ENCODE assay signal across 15 cellular contexts in genomic region chr1:74010206-74010605, GRCh38.
DNase-seq lines count a peak whose midpoint lies in the region; ATAC-seq and TF ChIP-seq lines count a peak whose summit lies in the region.
"Had no signal": no experiment of that assay in that cellular context is flagged by ENCODE, and none has a peak within 500 bp of the region (broad histone marks: within the 10 kb centered on the region; RNA-seq: fewer than 3 reads in every experiment).

No MANE protein-coding gene starts in this region.

- H2BK5ac ChIP-seq in mesenchymal stem cell (ENCODE audit: low read depth, low read length, poor library complexity, severe bottlenecking): no peak overlapping the region

- no peaks in the 10 kb centered on the region for H3K36me3 Mint-ChIP-seq in stimulated activated naive CD8-positive, alpha-beta T cell treated with anti-CD3 and anti-CD28 coated beads, Interleukin-15, Interleukin-2, amounts not matched to agents 100 ng/mL and 50 ng/mL, for 24 hours (ENCODE audit: low read depth)
- no peaks in the 10 kb centered on the region for H3K36me3 Mint-ChIP-seq in activated CD8-positive, alpha-beta T cell treated with anti-CD3 and anti-CD28 coated beads for 36 hours (ENCODE audit: low read depth)
- H3K36me3 Mint-ChIP-seq: type B pancreatic cell had no signal

- DNase-seq in stimulated activated naive CD8-positive, alpha-beta T cell treated with anti-CD3 and anti-CD28 coated beads, Interleukin-15, Interleukin-2, amounts not matched to agents 100 U/mL and 50 U/mL, for 24 hours: no peak
- DNase-seq in NCI-H2029 treated with DMSO at 0.1 percent for 48 hours (lab: John Stamatoyannopoulos, UW) (peak; percentile 75), upper lobe of right lung (no peak), mesenchymal stem cell (no peak), Karpas-422 (no peak)
- DNase-seq in activated CD8-positive, alpha-beta T cell treated with anti-CD3 and anti-CD28 coated beads for 36 hours: peak; percentile 1
- DNase-seq: activated gamma-delta T cell treated with Interleukin-2 at 50 U/mL for 16 hours, kidney, NCI-H1105, nephron progenitor cell had no signal

- CTCF ChIA-PET in activated CD8-positive, alpha-beta T cell treated with anti-CD3 and anti-CD28 coated beads for 36 hours (lab: Charles Lee): no interaction called here

- no peak overlapping the region for H3K14ac ChIP-seq in mesenchymal stem cell (ENCODE audit: low read length in 2 of 2)

- H3K4me3 ChIP-seq in upper lobe of right lung (no peak overlapping the region), mesenchymal stem cell (ENCODE audit: insufficient read depth in 1 of 2, low read depth in 1 of 2, low read length in 2 of 2) (no peak overlapping the region), Karpas-422 (ENCODE audit: low read length) (no peak overlapping the region)
- H3K4me3 ChIP-seq: skin epidermis had no signal

- H3K79me2 ChIP-seq in Karpas-422 (ENCODE audit: low read length): no peaks in the 10 kb centered on the region

- H3K9me3 ChIP-seq in upper lobe of right lung: no peaks in the 10 kb centered on the region
- no peaks in the 10 kb centered on the region for H3K9me3 ChIP-seq in mesenchymal stem cell (ENCODE audit: control insufficient read depth, low read length)
- H3K9me3 ChIP-seq in Karpas-422 (ENCODE audit: low read length): no peaks in the 10 kb centered on the region
- H3K9me3 ChIP-seq: Caco-2 had no signal

- POLR2A ChIA-PET in activated CD8-positive, alpha-beta T cell treated with anti-CD3 and anti-CD28 coated beads for 36 hours (lab: Charles Lee): no interaction called here

- no peaks in the 10 kb centered on the region for H3K9me3 Mint-ChIP-seq in stimulated activated naive CD8-positive, alpha-beta T cell treated with anti-CD3 and anti-CD28 coated beads, Interleukin-15, Interleukin-2, amounts not matched to agents 100 ng/mL and 50 ng/mL, for 24 hours
- H3K9me3 Mint-ChIP-seq in activated CD8-positive, alpha-beta T cell treated with anti-CD3 and anti-CD28 coated beads for 36 hours: no peaks in the 10 kb centered on the region

- H4K91ac ChIP-seq in mesenchymal stem cell (ENCODE audit: low read length): no peak overlapping the region

- intact Hi-C loops in activated CD8-positive, alpha-beta T cell treated with anti-CD3 and anti-CD28 coated beads for 36 hours (cut with micrococcal nuclease): no loop called here
- intact Hi-C loops in upper lobe of right lung (cut with DNase I): no loop called here

- no peak overlapping the region for H2AFZ ChIP-seq in mesenchymal stem cell (ENCODE audit: low read depth, low read length)
- no peak overlapping the region for H2AFZ ChIP-seq in Karpas-422 (ENCODE audit: low read length)

- no peak overlapping the region for H3K4ac ChIP-seq in mesenchymal stem cell (ENCODE audit: low read depth in 1 of 2, low read length in 2 of 2)

- H3K27me3 Mint-ChIP-seq in stimulated activated naive CD8-positive, alpha-beta T cell treated with anti-CD3 and anti-CD28 coated beads, Interleukin-15, Interleukin-2, amounts not matched to agents 100 ng/mL and 50 ng/mL, for 24 hours: peaks cover 8% of the 10 kb centered on the region
- peaks cover 2% of the 10 kb centered on the region for H3K27me3 Mint-ChIP-seq in activated CD8-positive, alpha-beta T cell treated with anti-CD3 and anti-CD28 coated beads for 36 hours
- H3K27me3 Mint-ChIP-seq: type B pancreatic cell had no signal

- H3K4me1 Mint-ChIP-seq in stimulated activated naive CD8-positive, alpha-beta T cell treated with anti-CD3 and anti-CD28 coated beads, Interleukin-15, Interleukin-2, amounts not matched to agents 100 ng/mL and 50 ng/mL, for 24 hours (ENCODE audit: low read depth): peaks cover 12% of the 10 kb centered on the region
- H3K4me1 Mint-ChIP-seq in activated CD8-positive, alpha-beta T cell treated with anti-CD3 and anti-CD28 coated beads for 36 hours (ENCODE audit: low read depth): peaks cover 5% of the 10 kb centered on the region

- H3K27ac ChIP-seq in upper lobe of right lung (no peak overlapping the region), mesenchymal stem cell (ENCODE audit: low read length, poor library complexity, severe bottlenecking) (no peak overlapping the region), Karpas-422 (ENCODE audit: low read length) (no peak overlapping the region)
- H3K27ac ChIP-seq: skin epidermis had no signal

- H3K27ac Mint-ChIP-seq in stimulated activated naive CD8-positive, alpha-beta T cell treated with anti-CD3 and anti-CD28 coated beads, Interleukin-15, Interleukin-2, amounts not matched to agents 100 ng/mL and 50 ng/mL, for 24 hours: no peak overlapping the region
- H3K27ac Mint-ChIP-seq in activated CD8-positive, alpha-beta T cell treated with anti-CD3 and anti-CD28 coated beads for 36 hours: no peak overlapping the region
- H3K27ac Mint-ChIP-seq: nephron progenitor cell, type B pancreatic cell had no signal

- no peak for ATAC-seq in stimulated activated naive CD8-positive, alpha-beta T cell treated with anti-CD3 and anti-CD28 coated beads, Interleukin-15, Interleukin-2, amounts not matched to agents 100 U/mL and 50 U/mL, for 24 hours
- ATAC-seq in activated CD8-positive, alpha-beta T cell treated with anti-CD3 and anti-CD28 coated beads for 36 hours: no peak
- ATAC-seq in HG02763 (IDR thresholded peaks at IDR 0.05; ENCODE audit: unreplicated experiment): no peak
- no peak for ATAC-seq in upper lobe of right lung

- H4K8ac ChIP-seq in mesenchymal stem cell (ENCODE audit: low read length): no peak overlapping the region

- no peak for TF ChIP-seq CTCF in activated CD8-positive, alpha-beta T cell treated with anti-CD3 and anti-CD28 coated beads for 36 hours (IDR thresholded peaks at IDR 0.05)
- no peak for TF ChIP-seq CTCF in upper lobe of right lung (IDR thresholded peaks at IDR 0.05)

- no peak overlapping the region for H3K9ac ChIP-seq in mesenchymal stem cell (ENCODE audit: low read length)
- H3K9ac ChIP-seq in Karpas-422 (ENCODE audit: low read length): no peak overlapping the region

- no peak overlapping the region for H2BK120ac ChIP-seq in mesenchymal stem cell (ENCODE audit: low read depth, low read length)

- H2BK15ac ChIP-seq in mesenchymal stem cell (ENCODE audit: low read depth, poor library complexity, severe bottlenecking): no peak overlapping the region

- WGBS in mesenchymal stem cell: 77% methylated on average over 7 of the region's 7 CpGs

- H2BK12ac ChIP-seq in mesenchymal stem cell (ENCODE audit: low read length in 2 of 2): no peak overlapping the region

- H3K18ac ChIP-seq in mesenchymal stem cell (ENCODE audit: low read depth in 1 of 2, low read length in 2 of 2): no peak overlapping the region

- no peaks in the 10 kb centered on the region for H4K20me1 ChIP-seq in Karpas-422 (ENCODE audit: insufficient read depth, low read depth, low read length)

- no peaks in the 10 kb centered on the region for H3K9me2 ChIP-seq in Karpas-422 (replicated peaks; ENCODE audit: insufficient read depth, low read length)

- H3K23ac ChIP-seq in mesenchymal stem cell (ENCODE audit: low read length in 2 of 2): no peak overlapping the region

- H3K36me3 ChIP-seq in upper lobe of right lung (no peaks in the 10 kb centered on the region), mesenchymal stem cell (ENCODE audit: control insufficient read depth in 1 of 2, insufficient read depth in 2 of 2, low read depth in 1 of 2, low read length in 2 of 2) (no peaks in the 10 kb centered on the region), Karpas-422 (ENCODE audit: insufficient read depth, low read length) (no peaks in the 10 kb centered on the region)

- no peak overlapping the region for H3K4me2 ChIP-seq in mesenchymal stem cell (ENCODE audit: low read length, poor library complexity, severe bottlenecking)
- H3K4me2 ChIP-seq in Karpas-422 (ENCODE audit: low read depth, low read length, poor library complexity, severe bottlenecking): no peak overlapping the region

- H3K79me1 ChIP-seq in mesenchymal stem cell (replicated peaks; ENCODE audit: low read length, poor library complexity, severe bottlenecking): no peaks in the 10 kb centered on the region

- peak overlapping the region; percentile 32 for H3K4me3 Mint-ChIP-seq in stimulated activated naive CD8-positive, alpha-beta T cell treated with anti-CD3 and anti-CD28 coated beads, Interleukin-15, Interleukin-2, amounts not matched to agents 100 ng/mL and 50 ng/mL, for 24 hours
- H3K4me3 Mint-ChIP-seq in activated CD8-positive, alpha-beta T cell treated with anti-CD3 and anti-CD28 coated beads for 36 hours: peak overlapping the region; percentile 36
- H3K4me3 Mint-ChIP-seq: nephron progenitor cell, type B pancreatic cell had no signal

- H3K27me3 ChIP-seq in upper lobe of right lung: no peaks in the 10 kb centered on the region
- no peaks in the 10 kb centered on the region for H3K27me3 ChIP-seq in mesenchymal stem cell (ENCODE audit: control insufficient read depth in 1 of 2, insufficient read depth in 1 of 2, low read length in 2 of 2)
- no peaks in the 10 kb centered on the region for H3K27me3 ChIP-seq in Karpas-422 (ENCODE audit: low read length)

- no peak overlapping the region for H2AK5ac ChIP-seq in mesenchymal stem cell (ENCODE audit: low read length, severe bottlenecking)

- H3K4me1 ChIP-seq in upper lobe of right lung (no peaks in the 10 kb centered on the region), mesenchymal stem cell (ENCODE audit: control insufficient read depth, insufficient read depth, low read depth, low read length) (no peaks in the 10 kb centered on the region), Karpas-422 (ENCODE audit: low read length) (no peaks in the 10 kb centered on the region)
- H3K4me1 ChIP-seq: Caco-2 had no signal

Comparison
In these comparisons a context has a peak if more than half of its experiments do, and no peak if none do; other contexts are left out.
1. DNase-seq: peak in NCI-H2029 treated with DMSO at 0.1 percent for 48 hours (single experiment) and activated CD8-positive, alpha-beta T cell treated with anti-CD3 and anti-CD28 coated beads for 36 hours (single experiment); none in stimulated activated naive CD8-positive, alpha-beta T cell treated with anti-CD3 and anti-CD28 coated beads, Interleukin-15, Interleukin-2, amounts not matched to agents 100 U/mL and 50 U/mL, for 24 hours (single experiment), upper lobe of right lung (single experiment), mesenchymal stem cell (single experiment) and Karpas-422 (single experiment).